ENCODE assay signal across 1 cellular context in genomic region chr3:194536883-194537637, GRCh38.
TF ChIP-seq lines count a peak whose summit lies in the region.

No MANE protein-coding gene starts in this region.

TF ChIP-seq in HepG2, 621 proteins besides CTCF, POLR2A, EP300 and RAD21 (continued from another document and continues in another):
- TF ChIP-seq ARID5B (CRISPR knock-in tag; IDR thresholded peaks at IDR 0.05) (peak; percentile 75), ZNF589 (CRISPR knock-in tag; conservative IDR thresholded peaks at IDR 0.05) (no peak), NR2C2 (CRISPR knock-in tag; IDR thresholded peaks at IDR 0.05; ENCODE audit: borderline replicate concordance) (no peak), GABPB1 (CRISPR knock-in tag; IDR thresholded peaks at IDR 0.05) (peak; percentile 40), SCMH1 (CRISPR knock-in tag; IDR thresholded peaks at IDR 0.05; ENCODE audit: borderline replicate concordance) (no peak), ZNF33A (CRISPR knock-in tag; IDR thresholded peaks at IDR 0.05; ENCODE audit: borderline replicate concordance) (no peak), ZNF713 (CRISPR knock-in tag; IDR thresholded peaks at IDR 0.05) (no peak), ZFX (CRISPR knock-in tag; IDR thresholded peaks at IDR 0.05; ENCODE audit: low read depth) (peak; percentile 71), RCOR2 (CRISPR knock-in tag; IDR thresholded peaks at IDR 0.05) (no peak), ZBTB21 (CRISPR knock-in tag; IDR thresholded peaks at IDR 0.05) (no peak), ZNF451 (CRISPR knock-in tag; IDR thresholded peaks at IDR 0.05) (no peak; the same call in 1 of the 2 replicates), TRIM24 (CRISPR knock-in tag; IDR thresholded peaks at IDR 0.05) (no peak), ZNF598 (CRISPR knock-in tag; IDR thresholded peaks at IDR 0.05; ENCODE audit: borderline replicate concordance) (no peak), JDP2 (CRISPR knock-in tag; IDR thresholded peaks at IDR 0.05; ENCODE audit: borderline replicate concordance) (no peak), SRF (IDR thresholded peaks at IDR 0.05; ENCODE audit: low read depth, low read length) (0 out of 2 replicates have a peak, but pooled peaks have one; percentile 0), IRF2 (CRISPR knock-in tag; IDR thresholded peaks at IDR 0.05) (0 out of 2 replicates have a peak, but pooled peaks have one; percentile 19), ZUFSP (CRISPR knock-in tag; IDR thresholded peaks at IDR 0.05; ENCODE audit: borderline replicate concordance) (no peak), ERF (CRISPR knock-in tag; IDR thresholded peaks at IDR 0.05) (no peak), ZNF124 (CRISPR knock-in tag; IDR thresholded peaks at IDR 0.05) (peak; percentile 58; the same call in 1 of the 2 replicates), HNF4G (IDR thresholded peaks at IDR 0.05; ENCODE audit: borderline replicate concordance, low read depth, low read length) (peak; percentile 89), HNF4G (CRISPR knock-in tag; IDR thresholded peaks at IDR 0.05; ENCODE audit: borderline replicate concordance, low read depth) (no peak), SRSF9 (IDR thresholded peaks at IDR 0.05; ENCODE audit: borderline replicate concordance, insufficient read depth, low read depth, low read length, poor library complexity, severe bottlenecking) (no peak), MYC (CRISPR knock-in tag; IDR thresholded peaks at IDR 0.05; ENCODE audit: borderline replicate concordance) (0 out of 2 replicates have a peak, but pooled peaks have one; percentile 48), ZNF772 (CRISPR knock-in tag; IDR thresholded peaks at IDR 0.05) (peak; percentile 21; the same call in 1 of the 2 replicates), ZBTB34 (CRISPR knock-in tag; IDR thresholded peaks at IDR 0.05) (peak; percentile 12; the same call in 1 of the 2 replicates), ZNF746 (CRISPR knock-in tag; IDR thresholded peaks at IDR 0.05) (no peak), KLF16 (CRISPR knock-in tag; IDR thresholded peaks at IDR 0.05) (peak in 1 of 2 experiments; percentile 18; a peak in 1 of 4 replicates), HDAC1 (CRISPR knock-in tag; IDR thresholded peaks at IDR 0.05) (no peak; the same call in 1 of the 2 replicates), LRRFIP1 (CRISPR knock-in tag; conservative IDR thresholded peaks at IDR 0.05) (no peak), E2F2 (CRISPR knock-in tag; IDR thresholded peaks at IDR 0.05; ENCODE audit: borderline replicate concordance) (no peak), ATF6 (CRISPR knock-in tag; conservative IDR thresholded peaks at IDR 0.05) (no peak), ZBTB25 (CRISPR knock-in tag; IDR thresholded peaks at IDR 0.05) (0 out of 2 replicates have a peak, but pooled peaks have one; percentile 16), ZNF383 (CRISPR knock-in tag; IDR thresholded peaks at IDR 0.05; ENCODE audit: borderline replicate concordance) (no peak), TOPORS (CRISPR knock-in tag; IDR thresholded peaks at IDR 0.05) (no peak), SP1 (IDR thresholded peaks at IDR 0.05) (no peak), SP1 (CRISPR knock-in tag; IDR thresholded peaks at IDR 0.05) (no peak), SMC3 (IDR thresholded peaks at IDR 0.05; ENCODE audit: low read length) (0 out of 2 replicates have a peak, but pooled peaks have one; percentile 6), ETV6 (CRISPR knock-in tag; conservative IDR thresholded peaks at IDR 0.05) (no peak), ZNF749 (CRISPR knock-in tag; IDR thresholded peaks at IDR 0.05; ENCODE audit: borderline replicate concordance) (no peak), ZNF639 (CRISPR knock-in tag; conservative IDR thresholded peaks at IDR 0.05) (no peak), ZSCAN12 (CRISPR knock-in tag; IDR thresholded peaks at IDR 0.05) (no peak), ZNF251 (CRISPR knock-in tag; IDR thresholded peaks at IDR 0.05) (no peak), HMG20A (CRISPR knock-in tag; IDR thresholded peaks at IDR 0.05; ENCODE audit: borderline replicate concordance) (peak; percentile 60), THAP11 (CRISPR knock-in tag; IDR thresholded peaks at IDR 0.05) (0 out of 2 replicates have a peak, but pooled peaks have one; percentile 29), MED1 (CRISPR knock-in tag; IDR thresholded peaks at IDR 0.05) (peak; percentile 26), RFX3 (CRISPR knock-in tag; IDR thresholded peaks at IDR 0.05) (no peak)
